Comparison of ENCODE assay signal across 29 cellular contexts in genomic region chr1:213211201-213211600, GRCh38.
DNase-seq lines count a peak whose midpoint lies in the region; ATAC-seq and TF ChIP-seq lines count a peak whose summit lies in the region.
"Had no signal": no experiment of that assay in that cellular context is flagged by ENCODE, and none has a peak within 500 bp of the region (broad histone marks: within the 10 kb centered on the region; RNA-seq: fewer than 3 reads in every experiment).

No MANE protein-coding gene starts in this region.

- H3K4me1 ChIP-seq in HAP-1 (peaks cover 26% of the 10 kb centered on the region), PC-3 (ENCODE audit: insufficient read depth, low read length) (no peaks in the 10 kb centered on the region)
- H3K4me1 ChIP-seq: A549; BE2C; BLaER1; BLaER1 treated with 17β-estradiol and CSF1 and Interleukin-3, amounts not matched to agents 10 nM and 100 nM; Caco-2 had no signal

- H3K9me3 ChIP-seq in HAP-1 = no peaks in the 10 kb centered on the region
- no peaks in the 10 kb centered on the region for H3K9me3 ChIP-seq in PC-3 (ENCODE audit: low read length)
- H3K9me3 ChIP-seq: A549, BE2C, Caco-2 had no signal

- H3K27me3 ChIP-seq in HAP-1 (ENCODE audit: low read depth) (no peaks in the 10 kb centered on the region), PC-3 (ENCODE audit: low read length) (no peaks in the 10 kb centered on the region)
- H3K27me3 ChIP-seq: BE2C; BLaER1; BLaER1 treated with 17β-estradiol and CSF1 and Interleukin-3, amounts not matched to agents 10 nM and 100 nM had no signal

- POLR2A ChIA-PET in PC-3 (lab: Charles Lee; ENCODE audit: unreplicated experiment) = no interaction called here

- CTCF ChIA-PET in PC-3 (lab: Charles Lee) = no interaction called here

- in situ Hi-C loops in HAP-1 (cut with MboI; ENCODE audit: low sequenced_read_pairs) = no loop called here

- no peaks in the 10 kb centered on the region for H4K20me1 ChIP-seq in PC-3 (ENCODE audit: low read length)
- H4K20me1 ChIP-seq: BLaER1; BLaER1 treated with 17β-estradiol and CSF1 and Interleukin-3, amounts not matched to agents 10 nM and 100 nM had no signal

- no peak overlapping the region for H3K4me2 ChIP-seq in PC-3 (ENCODE audit: low read length)
- H3K4me2 ChIP-seq: A549; BLaER1; BLaER1 treated with 17β-estradiol and CSF1 and Interleukin-3, amounts not matched to agents 10 nM and 100 nM had no signal

- H3K9me2 ChIP-seq in PC-3 (replicated peaks; ENCODE audit: low read length) = no peaks in the 10 kb centered on the region

- H3K36me3 ChIP-seq in HAP-1 (replicated peaks) (peaks cover 8% of the 10 kb centered on the region; the same call in 1 of the 2 replicates), PC-3 (ENCODE audit: low read depth, low read length) (peaks cover 5% of the 10 kb centered on the region; the same call in 1 of the 2 replicates)

- intact Hi-C loops in PC-3 (cut with micrococcal nuclease) = no loop called here

- H3K4me3 ChIP-seq in HAP-1 (no peak overlapping the region), PC-3 (ENCODE audit: low read length) (no peak overlapping the region)
- H3K4me3 ChIP-seq: A549; BLaER1; BLaER1 treated with 17β-estradiol and CSF1 and Interleukin-3, amounts not matched to agents 10 nM and 100 nM had no signal

- peak; percentile 22; the same call in 1 of the 2 replicates for ATAC-seq in PC-3
- no peak for ATAC-seq in stimulated activated naive CD8-positive, alpha-beta T cell treated with anti-CD3 and anti-CD28 coated beads, Interleukin-15, Interleukin-2, amounts not matched to agents 100 U/mL and 50 U/mL, for 24 hours
- ATAC-seq: A549; CD8-positive, alpha-beta T cell had no signal

- H2AFZ ChIP-seq in PC-3 (ENCODE audit: low read length) = no peak overlapping the region

- DNase-seq in HAP-1 (ENCODE audit: low spot score in 2 of 2) (peak; percentile 43 to 94), PC-3 (no peak), GM19238 (ENCODE audit: insufficient read length, low spot score) (no peak)
- DNase-seq in stimulated activated naive CD8-positive, alpha-beta T cell treated with anti-CD3 and anti-CD28 coated beads, Interleukin-15, Interleukin-2, amounts not matched to agents 100 U/mL and 50 U/mL, for 24 hours = no peak
- DNase-seq: 8988T; ACHN; AML-193; BE2C; C1 segment of cervical spinal cord; Caco-2; Calu3; CD4-positive, alpha-beta memory T cell; CD4-positive, alpha-beta T cell; CD4-positive, CD25-positive, alpha-beta regulatory T cell; CD8-positive, alpha-beta memory T cell; CD8-positive, alpha-beta T cell; COR-L47; DMS 273 treated with DMSO at 0.1 percent for 48 hours; DMS153; DMS53; DMS79; DMS79 treated with DMSO at 0.1 percent for 48 hours; DND-41; EL had no signal

- H3K9ac ChIP-seq in PC-3 (ENCODE audit: low read length) = no peak overlapping the region
- H3K9ac ChIP-seq: BLaER1; BLaER1 treated with 17β-estradiol and CSF1 and Interleukin-3, amounts not matched to agents 10 nM and 100 nM had no signal

- TF ChIP-seq CTCF in PC-3 (conservative IDR thresholded peaks at IDR 0.05; ENCODE audit: low read depth, low read length) = no peak

- no TSS peak for BruUV-seq in PC-3 (replicated peaks; lab: Mats Ljungman, UMichigan)

- H3F3A ChIP-seq in PC-3 (ENCODE audit: low read length, unreplicated experiment) = no peaks in the 10 kb centered on the region

- H3K79me2 ChIP-seq in PC-3 (ENCODE audit: low read length) = no peaks in the 10 kb centered on the region

- H3K27ac ChIP-seq in PC-3 (ENCODE audit: low read length) = no peak overlapping the region
- H3K27ac ChIP-seq: 22Rv1; A549; BLaER1; BLaER1 treated with 17β-estradiol and CSF1 and Interleukin-3, amounts not matched to agents 10 nM and 100 nM; C4-2B had no signal

Comparison
In these comparisons a context has a peak if more than half of its experiments do, and no peak if none do; other contexts are left out.
1. DNase-seq: peak in HAP-1 (2 of 2); none in PC-3 (single experiment), GM19238 (single experiment) and stimulated activated naive CD8-positive, alpha-beta T cell treated with anti-CD3 and anti-CD28 coated beads, Interleukin-15, Interleukin-2, amounts not matched to agents 100 U/mL and 50 U/mL, for 24 hours (single experiment).